ENCODE assay signal across 20 cellular contexts in genomic region chr1:12441414-12442105, GRCh38.
"Had no signal": no experiment of that assay in that cellular context is flagged by ENCODE, and none has a peak within 500 bp of the region (broad histone marks: within the 10 kb centered on the region; RNA-seq: fewer than 3 reads in every experiment).

No MANE protein-coding gene starts in this region.

- FAIRE-seq: islet of Langerhans, TTC549 had no signal

- H3K36me3 ChIP-seq: brain microvascular endothelial cell, SJSA1 had no signal

- ATAC-seq: activated naive CD4-positive, alpha-beta T cell treated with anti-CD3 and anti-CD28 coated beads, Interleukin-2, amount 50 U/mL, for 72 hours; activated T-cell treated with anti-CD3 and anti-CD28 coated beads, Interleukin-2, amount 50 U/mL, for 4 hours; left colon had no signal

- H3K9me3 Mint-ChIP-seq: central memory CD8-positive, alpha-beta T cell had no signal

- H3K27me3 Mint-ChIP-seq: central memory CD8-positive, alpha-beta T cell; naive B cell had no signal

- H3K4me3 Mint-ChIP-seq: activated T-cell treated with anti-CD3 and anti-CD28 coated beads, Interleukin-2, amount 50 U/mL, for 4 hours; central memory CD8-positive, alpha-beta T cell; naive B cell had no signal

- H3K27me3 ChIP-seq: brain microvascular endothelial cell, SJSA1, tibial artery had no signal

- H3K4me3 ChIP-seq: SJSA1, tibial artery had no signal

- H3K27ac Mint-ChIP-seq: activated naive CD4-positive, alpha-beta T cell treated with anti-CD3 and anti-CD28 coated beads, Interleukin-2, amount 50 U/mL, for 72 hours had no signal

- H3K27ac ChIP-seq: brain microvascular endothelial cell, SJSA1 had no signal

- H3K9me3 ChIP-seq: SJSA1, tibial artery had no signal

- DNase-seq: activated CD4-positive, alpha-beta T cell treated with anti-CD3 and anti-CD28 coated beads, Interleukin-2, amount 50 U/mL, for 48 hours; activated CD4-positive, CD25-positive, alpha-beta regulatory T cell treated with anti-CD3 and anti-CD28 coated beads, Interleukin-2, amount 50 U/mL, for 72 hours; activated gamma-delta T cell; activated T-cell treated with anti-CD3 and anti-CD28 coated beads, Interleukin-2, amount 50 U/mL, for 4 hours; anterior cingulate cortex; brain microvascular endothelial cell; left colon; mammary epithelial cell; naive B cell; nucleus accumbens; posterior cingulate gyrus; retina; stimulated activated CD4-positive, alpha-beta T cell treated with anti-CD3 and anti-CD28 coated beads, Interleukin-12 subunit alpha, Interleukin-12 subunit beta, amount 100 ng/mL, for 4 hours; stimulated activated CD4-positive, alpha-beta T cell treated with anti-CD3 and anti-CD28 coated beads, Interleukin-2, amount 100 ng/mL, for 24 hours; tibial artery had no signal
